Comparison of ENCODE assay signal across 10 cellular contexts in the genomic region with DNA sequence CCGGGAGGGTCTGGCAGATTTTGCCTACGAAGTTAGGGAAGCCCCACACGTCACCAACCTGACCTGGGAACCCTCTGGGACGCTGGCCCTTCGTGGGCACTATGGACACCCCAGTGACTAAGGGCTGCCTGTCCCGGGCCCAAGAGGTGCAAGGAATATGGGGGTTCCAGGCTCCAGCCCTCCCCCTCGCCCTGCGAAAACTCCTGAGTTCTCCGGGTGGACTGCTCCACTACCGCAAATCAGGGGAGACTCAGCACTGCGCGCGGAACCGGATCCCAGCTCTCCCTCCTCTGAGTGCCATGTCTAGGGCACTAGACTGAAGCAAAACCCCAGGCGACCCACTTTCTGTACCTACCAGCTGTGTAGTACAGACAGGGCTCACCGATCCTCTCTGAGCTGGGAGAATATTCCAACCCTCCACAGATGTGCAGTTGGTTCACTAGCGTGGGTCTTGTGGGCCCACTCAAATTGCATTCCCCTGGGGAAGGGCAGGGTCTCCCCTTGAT. TPM values are rescaled to one million over a fixed set of nuclear protein-coding genes. Genes with fewer than 3 reads are reported as not detected.
DNase-seq lines count a peak whose midpoint lies in the region; ATAC-seq and TF ChIP-seq lines count a peak whose summit lies in the region.
"Had no signal": no experiment of that assay in that cellular context is flagged by ENCODE, and none has a peak within 500 bp of the region (broad histone marks: within the 10 kb centered on the region; RNA-seq: fewer than 3 reads in every experiment).

A gene with protein sequence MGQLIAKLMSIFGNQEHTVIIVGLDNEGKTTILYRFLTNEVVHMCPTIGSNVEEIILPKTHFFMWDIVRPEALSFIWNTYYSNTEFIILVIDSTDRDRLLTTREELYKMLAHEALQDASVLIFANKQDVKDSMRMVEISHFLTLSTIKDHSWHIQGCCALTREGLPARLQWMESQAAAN (minus strand): TSS at position 318 of the 506 bp plus-strand sequence. CDS start 401 bp downstream, outside the sequence.

- DNase-seq in GM12865 (ENCODE audit: low read depth), result no peak
- no peak for DNase-seq in activated CD4-positive, alpha-beta memory T cell treated with anti-CD3 and anti-CD28 coated beads, Interleukin-2, amount 10 ng/mL, durations not matched to agents 7 days and 5 days
- no peak for DNase-seq in skeletal muscle cell (ENCODE audit: low read depth)
- DNase-seq in mucosa of gallbladder (ENCODE audit: low spot score), result no peak
- DNase-seq: NCI-H1092 had no signal

- no peaks in the 10 kb centered on the region for H3K9me3 Mint-ChIP-seq in activated CD4-positive, alpha-beta memory T cell treated with anti-CD3 and anti-CD28 coated beads, Interleukin-2, amount 10 ng/mL, durations not matched to agents 7 days and 5 days

- peaks cover 32% of the 10 kb centered on the region for H3K4me1 Mint-ChIP-seq in activated CD4-positive, alpha-beta memory T cell treated with anti-CD3 and anti-CD28 coated beads, Interleukin-2, amount 10 ng/mL, durations not matched to agents 7 days and 5 days

- peak within 1 kb of the TSS; percentile 76 for H3K4me3 Mint-ChIP-seq in activated CD4-positive, alpha-beta memory T cell treated with anti-CD3 and anti-CD28 coated beads, Interleukin-2, amount 10 ng/mL, durations not matched to agents 7 days and 5 days

- H3K36me3 Mint-ChIP-seq in activated CD4-positive, alpha-beta memory T cell treated with anti-CD3 and anti-CD28 coated beads, Interleukin-2, amount 10 ng/mL, durations not matched to agents 7 days and 5 days (ENCODE audit: low read depth), result peaks cover 3% of the 10 kb centered on the region

- H3K27ac Mint-ChIP-seq in activated CD4-positive, alpha-beta memory T cell treated with anti-CD3 and anti-CD28 coated beads, Interleukin-2, amount 10 ng/mL, durations not matched to agents 7 days and 5 days, result no peak within 1 kb of the TSS

- ATAC-seq in HG03159 (IDR thresholded peaks at IDR 0.05; ENCODE audit: unreplicated experiment), result no peak
- no peak for ATAC-seq in HG03342 (IDR thresholded peaks at IDR 0.05; ENCODE audit: unreplicated experiment)
- no peak for ATAC-seq in HG03139 (IDR thresholded peaks at IDR 0.05; ENCODE audit: unreplicated experiment)

- POLR2A ChIA-PET in activated CD4-positive, alpha-beta memory T cell treated with anti-CD3 and anti-CD28 coated beads, Interleukin-2, amount 10 ng/mL, durations not matched to agents 7 days and 5 days (lab: Charles Lee), result interaction anchor here (1.0 to 3.5 kb wide), 5 partner anchors 10 to 312 kb away, joined by 3 to 17 read pairs (median 12); partner anchors contain the start of genes RPL19 and RPL23

- no peak for TF ChIP-seq CTCF in GM12865 (IDR thresholded peaks at IDR 0.05; ENCODE audit: insufficient read depth, low read depth, low read length, missing control alignments)

- H3K27me3 Mint-ChIP-seq in activated CD4-positive, alpha-beta memory T cell treated with anti-CD3 and anti-CD28 coated beads, Interleukin-2, amount 10 ng/mL, durations not matched to agents 7 days and 5 days, result peaks cover 36% of the 10 kb centered on the region

- H3K4me3 ChIP-seq in GM12865 (ENCODE audit: low read depth, low read length) (peak within 1 kb of the TSS; percentile 56), iPS-11a (ENCODE audit: low read depth, low read length) (peak within 1 kb of the TSS; percentile 76), skeletal muscle cell (ENCODE audit: low read depth, low read length) (peak within 1 kb of the TSS; percentile 44)

- CTCF ChIA-PET in activated CD4-positive, alpha-beta memory T cell treated with anti-CD3 and anti-CD28 coated beads, Interleukin-2, amount 10 ng/mL, durations not matched to agents 7 days and 5 days (lab: Charles Lee), result interaction anchor here (0.6 to 5.5 kb wide), 12 partner anchors 9 to 199 kb away, joined by 4 to 92 read pairs (median 9); partner anchors contain the start of genes FBXO47 and PLXDC1

RNA-seq across cellular contexts. Expression of the gene that starts here (rescaled TPM):
- under 1 TPM in 1 of 2 experiments, not detected in 1; 0.15 TPM for total RNA-seq in activated CD4-positive, alpha-beta memory T cell treated with anti-CD3 and anti-CD28 coated beads, Interleukin-2, amount 10 ng/mL, durations not matched to agents 7 days and 5 days
- total RNA-seq in mucosa of gallbladder, result not detected
- total RNA-seq: activated CD8-positive, alpha-beta memory T cell treated with anti-CD3 and anti-CD28 coated beads for 36 hours had no signal
